ENCODE assay signal across 1 cellular context in genomic region chr3:149375824-149376196, GRCh38.
TF ChIP-seq lines count a peak whose summit lies in the region.

No MANE protein-coding gene starts in this region.

TF ChIP-seq in IMR-90, 13 proteins besides CTCF, POLR2A, EP300 and RAD21 (continued from another document):
- no peak for TF ChIP-seq ELK1 (IDR thresholded peaks at IDR 0.05; ENCODE audit: borderline replicate concordance, low read depth, low read length)
